ENCODE assay signal across 22 cellular contexts in genomic region chr3:138043266-138044029, GRCh38. TPM values are rescaled to one million over a fixed set of nuclear protein-coding genes. Genes with fewer than 3 reads are reported as not detected.
DNase-seq lines count a peak whose midpoint lies in the region; ATAC-seq and TF ChIP-seq lines count a peak whose summit lies in the region.
"Had no signal": no experiment of that assay in that cellular context is flagged by ENCODE, and none has a peak within 500 bp of the region (broad histone marks: within the 10 kb centered on the region; RNA-seq: fewer than 3 reads in every experiment).

No MANE protein-coding gene starts in this region.

- DNase-seq in A673 (ENCODE audit: low spot score) (peak; percentile 12), HS-27A (ENCODE audit: low read depth) (peak; percentile 84), astrocyte of the hippocampus (ENCODE audit: low read depth, low spot score) (peak; percentile 70), iris pigment epithelial cell (ENCODE audit: low read depth) (peak; percentile 90), HUDEP-2 (lab: John Stamatoyannopoulos, UW; ENCODE audit: unreplicated experiment in 76 of 76) (no peak)
- DNase-seq in activated CD4-positive, alpha-beta T cell treated with anti-CD3 and anti-CD28 coated beads, Interleukin-2, amount 10 ng/mL, durations not matched to agents 24 days and 14 days: no peak
- DNase-seq: DMS79, dorsolateral prefrontal cortex, heart left ventricle, NCI-H1694, NCI-H82, SHP77, spleen, upper lobe of left lung had no signal

- no peaks in the 10 kb centered on the region for H3K9me3 Mint-ChIP-seq in activated CD4-positive, alpha-beta T cell treated with anti-CD3 and anti-CD28 coated beads, Interleukin-2, amount 10 ng/mL, durations not matched to agents 24 days and 14 days
- H3K9me3 Mint-ChIP-seq: activated naive CD4-positive, alpha-beta T cell treated with anti-CD3 and anti-CD28 coated beads, Interleukin-2, amount 50 U/mL, for 72 hours; IgD-negative memory B cell had no signal

- BruUV-seq in A673 (replicated peaks; lab: Mats Ljungman, UMichigan): no TSS peak

- no peak overlapping the region for H3K4me3 ChIP-seq in A673 (ENCODE audit: low read depth, low read length, poor library complexity, severe bottlenecking)
- H3K4me3 ChIP-seq: dorsolateral prefrontal cortex, HAP-1, heart left ventricle, spleen, upper lobe of left lung had no signal

- no peak for TF ChIP-seq CTCF in A673 (conservative IDR thresholded peaks at IDR 0.05; ENCODE audit: low read depth, low read length)

- intact Hi-C loops in A673 (cut with micrococcal nuclease; ENCODE audit: unreplicated experiment): no loop called here
- intact Hi-C loops in activated CD4-positive, alpha-beta T cell treated with anti-CD3 and anti-CD28 coated beads, Interleukin-2, amount 10 ng/mL, durations not matched to agents 24 days and 14 days (cut with micrococcal nuclease): no loop called here

- H3K27ac Mint-ChIP-seq in activated CD4-positive, alpha-beta T cell treated with anti-CD3 and anti-CD28 coated beads, Interleukin-2, amount 10 ng/mL, durations not matched to agents 24 days and 14 days: no peak overlapping the region
- H3K27ac Mint-ChIP-seq: activated naive CD4-positive, alpha-beta T cell treated with anti-CD3 and anti-CD28 coated beads, Interleukin-2, amount 50 U/mL, for 72 hours; B cell; IgD-negative memory B cell had no signal

- CTCF ChIA-PET in A673 (lab: Charles Lee): interaction anchor here (1.0 kb wide), 1 partner anchor 9 kb away, joined by 6 read pairs; no protein-coding TSS in a partner anchor

- H3K4me1 Mint-ChIP-seq in activated CD4-positive, alpha-beta T cell treated with anti-CD3 and anti-CD28 coated beads, Interleukin-2, amount 10 ng/mL, durations not matched to agents 24 days and 14 days: no peaks in the 10 kb centered on the region
- H3K4me1 Mint-ChIP-seq: B cell, IgD-negative memory B cell had no signal

- POLR2A ChIA-PET in A673 (lab: Charles Lee; ENCODE audit: low non-redundant PET): interaction anchor here (0.6 kb wide), 1 partner anchor 270 kb away, joined by 3 read pairs; no protein-coding TSS in a partner anchor

- H3K36me3 Mint-ChIP-seq in activated CD4-positive, alpha-beta T cell treated with anti-CD3 and anti-CD28 coated beads, Interleukin-2, amount 10 ng/mL, durations not matched to agents 24 days and 14 days (ENCODE audit: low read depth): no peaks in the 10 kb centered on the region
- H3K36me3 Mint-ChIP-seq: activated naive CD4-positive, alpha-beta T cell treated with anti-CD3 and anti-CD28 coated beads, Interleukin-2, amount 50 U/mL, for 72 hours; IgD-negative memory B cell had no signal

- H3K27me3 ChIP-seq in A673 (replicated peaks; ENCODE audit: insufficient read depth, low read depth, low read length, poor library complexity): no peaks in the 10 kb centered on the region
- H3K27me3 ChIP-seq: dorsolateral prefrontal cortex, heart left ventricle, spleen, upper lobe of left lung had no signal

- H3K4me1 ChIP-seq in A673 (ENCODE audit: insufficient read depth, low read length, poor library complexity, severe bottlenecking): no peaks in the 10 kb centered on the region
- H3K4me1 ChIP-seq: spleen had no signal

- H3K27ac ChIP-seq in A673 (ENCODE audit: low read depth, low read length, poor library complexity, severe bottlenecking): no peak overlapping the region
- H3K27ac ChIP-seq: dorsolateral prefrontal cortex, heart left ventricle, spleen, upper lobe of left lung had no signal

- no peaks in the 10 kb centered on the region for H3K9me3 ChIP-seq in A673 (ENCODE audit: low read depth, low read length, poor library complexity, severe bottlenecking)
- H3K9me3 ChIP-seq: HAP-1, heart left ventricle, spleen, upper lobe of left lung had no signal

- no peaks in the 10 kb centered on the region for H3K36me3 ChIP-seq in A673 (ENCODE audit: insufficient read depth, low read length, poor library complexity, severe bottlenecking)
- H3K36me3 ChIP-seq: heart left ventricle had no signal

- H3K4me3 Mint-ChIP-seq in activated CD4-positive, alpha-beta T cell treated with anti-CD3 and anti-CD28 coated beads, Interleukin-2, amount 10 ng/mL, durations not matched to agents 24 days and 14 days: no peak overlapping the region
- H3K4me3 Mint-ChIP-seq: B cell, IgD-negative memory B cell, neural crest cell had no signal

- ATAC-seq in HG03196 (IDR thresholded peaks at IDR 0.05; ENCODE audit: unreplicated experiment) (no peak), GM19395 (IDR thresholded peaks at IDR 0.05; ENCODE audit: unreplicated experiment) (no peak)
- ATAC-seq: activated naive CD4-positive, alpha-beta T cell treated with anti-CD3 and anti-CD28 coated beads, Interleukin-2, amount 50 U/mL, for 72 hours; heart left ventricle; left lobe of liver had no signal

- peaks cover 32% of the 10 kb centered on the region for H3K27me3 Mint-ChIP-seq in activated CD4-positive, alpha-beta T cell treated with anti-CD3 and anti-CD28 coated beads, Interleukin-2, amount 10 ng/mL, durations not matched to agents 24 days and 14 days

RNA-seq across cellular contexts. Expression of gene CLDN18, which starts 33.5 kb away (rescaled TPM):
- not detected in 2 replicates for total RNA-seq in A673 (2021)
- total RNA-seq in activated CD4-positive, alpha-beta T cell treated with anti-CD3 and anti-CD28 coated beads, Interleukin-2, amount 10 ng/mL, durations not matched to agents 24 days and 14 days: not detected in 2 replicates
- total RNA-seq: activated naive CD4-positive, alpha-beta T cell treated with anti-CD3 and anti-CD28 coated beads, Interleukin-2, amount 50 U/mL, for 72 hours; B cell; dorsolateral prefrontal cortex; heart left ventricle; neural crest cell; spleen had no signal

Comparison
In these comparisons a context has a peak if more than half of its experiments do, and no peak if none do; other contexts are left out.
1. DNase-seq: peak in A673 (single experiment), HS-27A (single experiment), astrocyte of the hippocampus (single experiment) and iris pigment epithelial cell (single experiment); none in activated CD4-positive, alpha-beta T cell treated with anti-CD3 and anti-CD28 coated beads, Interleukin-2, amount 10 ng/mL, durations not matched to agents 24 days and 14 days (single experiment) and HUDEP-2 (0 of 76).